26 cellular contexts compared by ENCODE assay signal in the genomic region with DNA sequence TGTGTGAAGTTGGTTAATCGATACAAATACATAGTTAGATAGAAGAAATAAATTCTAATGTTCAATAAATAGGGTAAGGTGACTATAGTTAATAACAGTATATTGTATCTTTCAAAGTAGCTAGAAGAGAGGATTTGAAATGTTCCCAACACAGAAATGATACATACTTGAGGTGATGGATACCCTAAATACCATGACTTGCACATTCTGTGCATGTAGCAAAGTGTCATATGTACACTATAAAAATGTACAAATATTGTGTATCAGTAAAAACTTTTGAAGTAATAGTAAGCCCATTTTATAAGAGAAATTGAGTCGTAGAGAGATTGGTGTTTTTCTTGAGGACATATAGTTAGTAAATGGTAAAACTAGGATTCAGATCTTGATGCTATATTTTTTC. TPM values are rescaled to one million over a fixed set of nuclear protein-coding genes. Genes with fewer than 3 reads are reported as not detected.
"Had no signal": no experiment of that assay in that cellular context is flagged by ENCODE, and none has a peak within 500 bp of the region (broad histone marks: within the 10 kb centered on the region; RNA-seq: fewer than 3 reads in every experiment).

No MANE protein-coding gene starts in this region.

- H2AFZ ChIP-seq: hepatocyte had no signal

- H3K4me3 ChIP-seq: coronary artery, dorsolateral prefrontal cortex, esophagus muscularis mucosa, gastroesophageal sphincter, heart left ventricle, hepatocyte, left lung, lower lobe of right lung, mucosa of descending colon had no signal

- H3K36me3 ChIP-seq: esophagus muscularis mucosa, gastroesophageal sphincter, heart left ventricle, left lung, lower lobe of right lung had no signal

- H3K4me2 ChIP-seq: hepatocyte had no signal

- H3K4me1 ChIP-seq: foreskin keratinocyte, left lung, lower lobe of right lung had no signal

- FAIRE-seq: endothelial cell of umbilical vein, frontal cortex, keratinocyte had no signal

- H3K27ac ChIP-seq: coronary artery, dorsolateral prefrontal cortex, foreskin keratinocyte, heart left ventricle, hepatocyte, left lung, lower lobe of right lung had no signal

- H3K79me2 ChIP-seq: hepatocyte had no signal

- DNase-seq: dermis blood vessel endothelial cell; dorsolateral prefrontal cortex; effector CD4-positive, alpha-beta T cell; effector memory CD4-positive, alpha-beta T cell; foreskin keratinocyte; heart left ventricle; hypothalamus; immature natural killer cell; left cardiac atrium; left lung; left ventricle myocardium superior; lower lobe of right lung; mesenchymal stem cell; mucosa of descending colon; naive B cell; naive thymus-derived CD8-positive, alpha-beta T cell had no signal

- H3K9me3 ChIP-seq: esophagus muscularis mucosa, gastroesophageal sphincter, heart left ventricle, left lung, lower lobe of right lung, mucosa of descending colon had no signal

- ATAC-seq: foreskin keratinocyte; gastroesophageal sphincter; heart left ventricle; left cardiac atrium; left lung; left ventricle myocardium superior; lower lobe of right lung; mucosa of descending colon; naive thymus-derived CD8-positive, alpha-beta T cell had no signal

- H3K27me3 ChIP-seq: esophagus muscularis mucosa, foreskin keratinocyte, gastroesophageal sphincter, heart left ventricle, hepatocyte, left lung had no signal

RNA-seq across cellular contexts. Expression of gene PGR, which starts 56.4 kb away (rescaled TPM):
- total RNA-seq: dermis blood vessel endothelial cell; endothelial cell of umbilical vein; epithelial cell of proximal tubule; lung microvascular endothelial cell; myocyte; naive thymus-derived CD8-positive, alpha-beta T cell had no signal
- polyA plus RNA-seq: endothelial cell of umbilical vein; immature natural killer cell; keratinocyte; naive thymus-derived CD8-positive, alpha-beta T cell had no signal
